26 cellular contexts compared by ENCODE assay signal in the genomic region with DNA sequence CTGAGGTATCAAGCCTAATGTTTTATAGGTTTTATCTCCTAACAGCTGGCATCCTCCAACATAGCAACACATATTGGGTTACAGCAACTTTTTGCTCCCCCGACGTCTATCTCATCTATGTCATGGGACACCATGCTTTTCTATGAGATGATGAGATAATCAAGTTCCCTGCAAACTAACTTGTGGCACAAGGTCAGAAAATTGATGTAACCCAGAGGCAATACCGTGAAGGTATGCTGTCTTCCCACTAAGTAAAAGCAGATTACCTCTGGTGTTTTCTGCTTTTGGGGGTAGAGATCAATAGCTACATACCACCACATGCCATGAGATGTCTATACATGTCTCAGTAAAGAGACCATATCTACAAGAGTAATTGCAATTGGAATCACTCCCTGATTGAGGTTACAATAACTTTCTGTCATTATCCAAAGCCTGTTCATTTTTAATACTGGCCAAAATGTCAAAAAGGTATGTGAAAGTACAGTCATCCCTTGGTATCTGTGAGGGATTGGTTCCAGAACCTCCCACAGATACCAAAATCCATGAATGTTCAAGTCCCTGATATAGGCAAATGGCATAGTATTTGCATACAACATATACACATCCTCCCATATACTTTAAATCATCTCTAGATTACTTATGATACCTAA.
"Had no signal": no experiment of that assay in that cellular context is flagged by ENCODE, and none has a peak within 500 bp of the region (broad histone marks: within the 10 kb centered on the region; RNA-seq: fewer than 3 reads in every experiment).

No MANE protein-coding gene starts in this region.

- H3K9me3 ChIP-seq: right lobe of liver had no signal

- ATAC-seq: activated T-cell treated with anti-CD3 and anti-CD28 coated beads, Interleukin-2, amount 50 U/mL, for 72 hours; gastroesophageal sphincter; mucosa of descending colon; right lobe of liver; stimulated activated naive CD8-positive, alpha-beta T cell treated with anti-CD3 and anti-CD28 coated beads, Interleukin-15, Interleukin-2, amounts not matched to agents 100 U/mL and 50 U/mL, for 24 hours had no signal

- H3K36me3 ChIP-seq: cardiac muscle cell, gastroesophageal sphincter, left ventricle myocardium inferior, right lobe of liver, thoracic aorta had no signal

- H3K79me2 ChIP-seq: hepatocyte had no signal

- H3K27me3 ChIP-seq: cardiac muscle cell, dorsolateral prefrontal cortex, gastroesophageal sphincter, hepatocyte, right lobe of liver had no signal

- H3K4me3 ChIP-seq: cardiac muscle cell, coronary artery, dorsolateral prefrontal cortex, gastroesophageal sphincter, hepatocyte, left ventricle myocardium inferior, lung, mucosa of descending colon, right lobe of liver, skin epidermis, thoracic aorta had no signal

- H3K4me1 ChIP-seq: gastroesophageal sphincter had no signal

- H3K27ac ChIP-seq: cardiac muscle cell, coronary artery, dorsolateral prefrontal cortex, gastroesophageal sphincter, hepatocyte, left ventricle myocardium inferior, right lobe of liver, skin epidermis, thoracic aorta had no signal

- H2AFZ ChIP-seq: hepatocyte had no signal

- H3K4me2 ChIP-seq: hepatocyte had no signal

- DNase-seq: activated B cell treated with CpG ODN at 0.5 μM for 24 hours; activated CD4-positive, alpha-beta T cell treated with anti-CD3 and anti-CD28 coated beads, Interleukin-2, amount 50 U/mL, for 1 hour; activated effector memory CD4-positive, alpha-beta T cell treated with Interleukin-2 at 50 U/mL for 16 hours; activated naive CD4-positive, alpha-beta T cell treated with Interleukin-2 at 50 U/mL for 16 hours; activated T-cell treated with anti-CD3 and anti-CD28 coated beads for 4 hours; activated T-cell treated with anti-CD3 and anti-CD28 coated beads, Interleukin-2, amount 50 U/mL, for 72 hours; aorta; cerebellar nuclear complex; dorsolateral prefrontal cortex; effector memory CD4-positive, alpha-beta T cell; islet precursor cell; left ventricle myocardium inferior; mesendoderm; mucosa of descending colon; right lobe of liver; stimulated activated CD4-positive, alpha-beta T cell treated with anti-CD3 and anti-CD28 coated beads, Interleukin-12 subunit alpha, Interleukin-12 subunit beta, amount 100 ng/mL, for 4 hours; stimulated activated CD4-positive, alpha-beta T cell treated with anti-CD3 and anti-CD28 coated beads, Interleukin-4, amount 100 ng/mL, for 1 hour; stimulated activated naive CD8-positive, alpha-beta T cell treated with anti-CD3 and anti-CD28 coated beads, Interleukin-15, Interleukin-2, amounts not matched to agents 100 U/mL and 50 U/mL, for 24 hours; T1000 had no signal
